1 cellular context compared by ENCODE assay signal in the genomic region with DNA sequence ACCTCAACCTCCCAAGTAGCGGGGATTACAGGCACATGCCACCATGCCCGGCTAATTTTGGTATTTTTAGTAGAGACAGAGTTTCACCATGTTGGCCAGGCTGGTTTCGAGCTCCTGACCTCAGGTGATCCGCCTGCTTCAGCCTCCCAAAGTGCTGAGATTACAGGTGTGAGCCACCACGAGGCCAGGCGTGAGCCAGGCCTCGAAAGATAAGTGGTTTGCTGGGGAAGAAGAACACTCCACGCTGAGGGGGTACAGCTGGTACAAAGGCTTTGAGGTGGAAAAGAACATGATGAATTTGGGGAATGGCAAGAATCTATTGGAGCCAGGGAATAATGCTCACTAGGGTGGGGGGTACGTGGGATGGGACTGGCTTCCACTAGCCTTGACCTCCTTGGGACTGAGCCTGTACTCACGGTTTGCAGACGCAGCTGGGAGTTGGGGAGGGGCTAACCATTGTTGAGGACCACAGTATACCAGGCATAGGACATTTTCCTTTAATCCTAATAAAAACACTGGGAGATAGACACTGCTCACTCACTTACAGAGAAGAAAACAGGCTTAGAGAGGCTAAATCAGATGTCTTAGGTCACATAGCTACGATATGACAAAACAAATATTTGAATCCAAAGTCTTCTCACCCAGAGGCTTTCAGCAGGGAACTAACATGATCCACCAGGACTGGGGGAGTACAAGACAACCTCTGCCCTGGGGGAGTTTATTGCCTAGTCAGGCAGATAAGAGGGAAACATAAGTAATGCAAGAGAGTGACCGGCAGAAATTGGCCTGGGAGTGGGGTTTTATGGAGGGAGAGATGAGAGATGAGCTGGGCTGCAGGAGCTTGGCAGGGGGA.
A peak's percentile ranks its signal among the peaks of the same experiment; 100 is the strongest.
TF ChIP-seq lines count a peak whose summit lies in the region.

No MANE protein-coding gene starts in this region.

TF ChIP-seq in liver, 16 proteins besides CTCF, POLR2A, EP300 and RAD21 (continued from another document):
- TF ChIP-seq, protein P1, sequence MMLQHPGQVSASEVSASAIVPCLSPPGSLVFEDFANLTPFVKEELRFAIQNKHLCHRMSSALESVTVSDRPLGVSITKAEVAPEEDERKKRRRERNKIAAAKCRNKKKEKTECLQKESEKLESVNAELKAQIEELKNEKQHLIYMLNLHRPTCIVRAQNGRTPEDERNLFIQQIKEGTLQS (IDR thresholded peaks at IDR 0.05): peak; percentile 49
- TF ChIP-seq FOXA1 (IDR thresholded peaks at IDR 0.05): peak; percentile 8
- TF ChIP-seq EGR1 (IDR thresholded peaks at IDR 0.05; ENCODE audit: low read depth in 2 of 2): peak in 1 of 2 donors; percentile 59
- TF ChIP-seq FOXA2 (IDR thresholded peaks at IDR 0.05): peak; percentile 10
- TF ChIP-seq JUND (IDR thresholded peaks at IDR 0.05): peak; percentile 86 to 95
- TF ChIP-seq, protein P2, sequence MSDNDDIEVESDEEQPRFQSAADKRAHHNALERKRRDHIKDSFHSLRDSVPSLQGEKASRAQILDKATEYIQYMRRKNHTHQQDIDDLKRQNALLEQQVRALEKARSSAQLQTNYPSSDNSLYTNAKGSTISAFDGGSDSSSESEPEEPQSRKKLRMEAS (IDR thresholded peaks at IDR 0.05): peak; percentile 86
